Comparison of ENCODE assay signal across 22 cellular contexts in genomic region chr4:122100508-122100907, GRCh38. TPM values are rescaled to one million over a fixed set of nuclear protein-coding genes. Genes with fewer than 3 reads are reported as not detected.
A peak's percentile ranks its signal among the peaks of the same experiment; 100 is the strongest.
DNase-seq lines count a peak whose midpoint lies in the region; FAIRE-seq and TF ChIP-seq lines count a peak whose summit lies in the region.
"Had no signal": no experiment of that assay in that cellular context is flagged by ENCODE, and none has a peak within 500 bp of the region (broad histone marks: within the 10 kb centered on the region; RNA-seq: fewer than 3 reads in every experiment).

No MANE protein-coding gene starts in this region.

- H2AK5ac ChIP-seq in H9 (ENCODE audit: insufficient read length, low read length) (no peak overlapping the region), H1 (ENCODE audit: low read depth, low read length) (no peak overlapping the region)

- H4K5ac ChIP-seq in H9 (ENCODE audit: insufficient read length, low read depth, low read length) (no peak overlapping the region), H1 (ENCODE audit: insufficient read length, low read depth, low read length) (no peak overlapping the region)

- H2BK15ac ChIP-seq in H9 (ENCODE audit: low read depth, low read length): no peak overlapping the region
- no peak overlapping the region for H2BK15ac ChIP-seq in H1 (ENCODE audit: low read length)

- no peaks in the 10 kb centered on the region for H3K9me3 ChIP-seq in H9 (ENCODE audit: control insufficient read depth, low read depth, low read length)
- no peaks in the 10 kb centered on the region for H3K9me3 ChIP-seq in H1 (ENCODE audit: insufficient read depth in 2 of 2, low read depth in 1 of 2, low read length in 1 of 2)
- H3K9me3 ChIP-seq in mesodermal cell (ENCODE audit: control insufficient read depth, low read length): no peaks in the 10 kb centered on the region
- H3K9me3 ChIP-seq in WERI-Rb-1 (ENCODE audit: severe bottlenecking): no peaks in the 10 kb centered on the region
- no peaks in the 10 kb centered on the region for H3K9me3 ChIP-seq in MG63
- H3K9me3 ChIP-seq: upper lobe of left lung had no signal

- H4K20me1 ChIP-seq in H9 (ENCODE audit: control insufficient read depth, insufficient read depth, insufficient read length) (no peaks in the 10 kb centered on the region), H1 (replicated peaks in 1 of 2; ENCODE audit: control insufficient read depth in 1 of 2, insufficient read depth in 2 of 2, low read length in 2 of 2) (no peaks in the 10 kb centered on the region)

- H2BK120ac ChIP-seq in H9 (ENCODE audit: low read depth, low read length, poor library complexity, severe bottlenecking) (no peak overlapping the region), H1 (replicated peaks; ENCODE audit: low read depth, low read length) (no peak overlapping the region)

- 0 out of 7 replicates have a peak overlapping the region, but pooled peaks of 2 of the 3 experiments have one; percentile 23 to 32 for H3K27ac Mint-ChIP-seq in H9
- H3K27ac Mint-ChIP-seq in activated naive CD4-positive, alpha-beta T cell treated with anti-CD3 and anti-CD28 coated beads for 36 hours: no peak overlapping the region
- H3K27ac Mint-ChIP-seq: activated CD4-positive, alpha-beta T cell treated with anti-CD3 and anti-CD28 coated beads, Interleukin-2, amount 10 ng/mL, durations not matched to agents 7 days and 5 days; activated naive CD8-positive, alpha-beta T cell; CD8-positive, alpha-beta memory T cell; natural killer cell had no signal

- H3K56ac ChIP-seq in H9 (ENCODE audit: insufficient read length, low read depth, low read length) (no peak overlapping the region), H1 (replicated peaks; ENCODE audit: insufficient read length, low read depth, low read length) (no peak overlapping the region)

- H3K27me3 ChIP-seq in H9 (ENCODE audit: insufficient read depth, low read length) (peaks cover 4% of the 10 kb centered on the region; the same call in 1 of the 2 replicates), H1 (replicated peaks in 1 of 4; ENCODE audit: control insufficient read depth in 3 of 4, extremely low read depth in 1 of 4, insufficient read depth in 3 of 4, low read length in 3 of 4) (peaks cover 0 to 6% (median 1%) of the 10 kb centered on the region in 4 experiments; a peak in 4 of 7 replicates), WERI-Rb-1 (ENCODE audit: insufficient read depth, low read depth, severe bottlenecking) (no peaks in the 10 kb centered on the region), MG63 (no peaks in the 10 kb centered on the region)
- H3K27me3 ChIP-seq: upper lobe of left lung had no signal

- H3K4me3 ChIP-seq in H1 (ENCODE audit: extremely low read depth in 1 of 4, insufficient read depth in 2 of 4, low read depth in 3 of 4, low read length in 4 of 4): peak overlapping the region in 1 of 4 experiments; percentile 19; a peak in 2 of 8 replicates
- no peak overlapping the region for H3K4me3 ChIP-seq in mesodermal cell (ENCODE audit: extremely low read depth, insufficient read depth, low read length, poor library complexity, severe bottlenecking)
- no peak overlapping the region for H3K4me3 ChIP-seq in WERI-Rb-1 (ENCODE audit: low read depth, low read length)
- H3K4me3 ChIP-seq in MG63: no peak overlapping the region
- H3K4me3 ChIP-seq: coronary artery, upper lobe of left lung had no signal

- no peak for TF ChIP-seq RAD21 in H1 (IDR thresholded peaks at IDR 0.05 in 1 of 2, conservative IDR thresholded peaks at IDR 0.05 in 1 of 2; ENCODE audit: low read depth in 2 of 2, low read length in 2 of 2)

- no peak overlapping the region for H4K91ac ChIP-seq in H9 (ENCODE audit: insufficient read length, low read depth, low read length)
- no peak overlapping the region for H4K91ac ChIP-seq in H1 (replicated peaks; ENCODE audit: insufficient read length, low read length)

- H3K36me3 Mint-ChIP-seq in H9 (ENCODE audit: insufficient read depth in 1 of 3, low read depth in 3 of 3): no peaks in the 10 kb centered on the region
- H3K36me3 Mint-ChIP-seq in activated naive CD4-positive, alpha-beta T cell treated with anti-CD3 and anti-CD28 coated beads for 36 hours (ENCODE audit: low read depth): no peaks in the 10 kb centered on the region
- H3K36me3 Mint-ChIP-seq: natural killer cell had no signal

- peaks cover 17 to 18% of the 10 kb centered on the region in 2 experiments for H3K4me1 Mint-ChIP-seq in H9
- no peaks in the 10 kb centered on the region for H3K4me1 Mint-ChIP-seq in activated naive CD4-positive, alpha-beta T cell treated with anti-CD3 and anti-CD28 coated beads for 36 hours (ENCODE audit: low read depth)
- H3K4me1 Mint-ChIP-seq: activated CD4-positive, alpha-beta T cell treated with anti-CD3 and anti-CD28 coated beads, Interleukin-2, amount 10 ng/mL, durations not matched to agents 7 days and 5 days; CD8-positive, alpha-beta memory T cell; natural killer cell had no signal

- no peaks in the 10 kb centered on the region for H3K36me3 ChIP-seq in H1 (ENCODE audit: control insufficient read depth in 2 of 4, insufficient read depth in 4 of 4, low read length in 3 of 4)
- H3K36me3 ChIP-seq in mesodermal cell (ENCODE audit: control insufficient read depth, insufficient read depth, low read length): no peaks in the 10 kb centered on the region
- no peaks in the 10 kb centered on the region for H3K36me3 ChIP-seq in WERI-Rb-1
- H3K36me3 ChIP-seq in MG63: no peaks in the 10 kb centered on the region
- H3K36me3 ChIP-seq: upper lobe of left lung had no signal

- no peak overlapping the region for H2AFZ ChIP-seq in H9 (ENCODE audit: low read length)
- H2AFZ ChIP-seq in H1 (ENCODE audit: low read length): no peak overlapping the region

- H3K4me3 Mint-ChIP-seq in H9: peak overlapping the region in 1 of 2 experiments; percentile 2; a peak in 2 of 5 replicates
- H3K4me3 Mint-ChIP-seq in activated naive CD4-positive, alpha-beta T cell treated with anti-CD3 and anti-CD28 coated beads for 36 hours: no peak overlapping the region
- H3K4me3 Mint-ChIP-seq: activated CD4-positive, alpha-beta T cell treated with anti-CD3 and anti-CD28 coated beads, Interleukin-2, amount 10 ng/mL, durations not matched to agents 7 days and 5 days; activated naive CD8-positive, alpha-beta T cell; CD8-positive, alpha-beta memory T cell; natural killer cell had no signal

- H2BK12ac ChIP-seq in H9 (ENCODE audit: insufficient read length, low read depth, low read length): no peak overlapping the region
- H2BK12ac ChIP-seq in H1 (ENCODE audit: low read depth, low read length): no peak overlapping the region

- H4K8ac ChIP-seq in H9 (replicated peaks; ENCODE audit: insufficient read length, low read depth, low read length): no peak overlapping the region
- no peak overlapping the region for H4K8ac ChIP-seq in H1 (ENCODE audit: extremely low read depth, insufficient read depth, low read length)

- H3K79me1 ChIP-seq in H9 (ENCODE audit: insufficient read depth, low read depth, low read length, poor library complexity, severe bottlenecking): no peaks in the 10 kb centered on the region
- no peaks in the 10 kb centered on the region for H3K79me1 ChIP-seq in H1 (ENCODE audit: low read depth, low read length)

- H3K23ac ChIP-seq in H9 (ENCODE audit: insufficient read length, low read depth, low read length) (no peak overlapping the region), H1 (ENCODE audit: insufficient read length) (no peak overlapping the region)

- H3K14ac ChIP-seq in H9 (ENCODE audit: insufficient read depth, low read length) (no peak overlapping the region), H1 (ENCODE audit: insufficient read length) (no peak overlapping the region)

- H3K9me3 Mint-ChIP-seq in H9: no peaks in the 10 kb centered on the region
- H3K9me3 Mint-ChIP-seq in activated naive CD4-positive, alpha-beta T cell treated with anti-CD3 and anti-CD28 coated beads for 36 hours: no peaks in the 10 kb centered on the region
- H3K9me3 Mint-ChIP-seq: activated CD4-positive, alpha-beta T cell treated with anti-CD3 and anti-CD28 coated beads, Interleukin-2, amount 10 ng/mL, durations not matched to agents 7 days and 5 days; CD8-positive, alpha-beta memory T cell; natural killer cell had no signal

- no CpG with 5 or more reads among the region's 2 CpGs for WGBS in H9 (ENCODE audit: extremely low coverage, insufficient read length, low lambda C conversion rate)
- 3% methylated on average over 2 of the region's 2 CpGs; no CpG with 5 or more reads in 1 of the 2 experiments for WGBS in H1 (ENCODE audit: extremely low coverage in 1 of 2, insufficient coverage in 1 of 2, insufficient read length in 1 of 2, insufficient replicate concordance in 2 of 2, low coverage in 1 of 2, low lambda C conversion rate in 2 of 2, missing lambda C conversion rate in 1 of 2), 2 experiments
- no CpG with 5 or more reads among the region's 2 CpGs for WGBS in mesodermal cell (ENCODE audit: insufficient coverage in 2 of 2), 2 experiments

- peaks cover 6% of the 10 kb centered on the region for H3K23me2 ChIP-seq in H9 (ENCODE audit: insufficient read length, low read depth, low read length, poor library complexity, severe bottlenecking)
- no peaks in the 10 kb centered on the region for H3K23me2 ChIP-seq in H1 (ENCODE audit: low read depth, low read length)

- no peak overlapping the region for H2BK5ac ChIP-seq in H9 (ENCODE audit: insufficient read length, low read length)
- H2BK5ac ChIP-seq in H1 (ENCODE audit: low read depth, low read length): no peak overlapping the region

- H3K9ac ChIP-seq in H9 (ENCODE audit: extremely low read depth, insufficient read length, low read length) (no peak overlapping the region), H1 (replicated peaks in 1 of 4; ENCODE audit: extremely low read depth in 1 of 4, low read depth in 3 of 4, low read length in 3 of 4) (no peak overlapping the region)

- H3K18ac ChIP-seq in H9 (ENCODE audit: insufficient read length, low read depth, low read length): no peak overlapping the region
- H3K18ac ChIP-seq in H1 (ENCODE audit: extremely low read depth, low read length): no peak overlapping the region

- no peak overlapping the region for H2BK20ac ChIP-seq in H9 (ENCODE audit: low read depth, low read length, poor library complexity, severe bottlenecking)
- no peak overlapping the region for H2BK20ac ChIP-seq in H1 (ENCODE audit: low read length)

- FAIRE-seq in H1 (lab: Jason Lieb, UNC): peak; percentile 81
- FAIRE-seq: kidney had no signal

- H3T11ph ChIP-seq in H9 (ENCODE audit: low read length): no peak overlapping the region

- peak overlapping the region; percentile 58 for H3K4me2 ChIP-seq in H9 (ENCODE audit: insufficient read depth, insufficient read length, low read length)
- H3K4me2 ChIP-seq in H1 (ENCODE audit: insufficient read depth in 1 of 2, low read depth in 2 of 2, low read length in 2 of 2): peak overlapping the region; percentile 52 to 71

- H3K27ac ChIP-seq in H9 (ENCODE audit: insufficient read length, low read depth, low read length) (no peak overlapping the region), H1 (ENCODE audit: low read depth, low read length) (no peak overlapping the region), mesodermal cell (ENCODE audit: low read depth, low read length, severe bottlenecking) (peak overlapping the region; percentile 20), WERI-Rb-1 (no peak overlapping the region)
- H3K27ac ChIP-seq: coronary artery, upper lobe of left lung had no signal

- CTCF ChIA-PET in H1 (lab: Charles Lee; ENCODE audit: partially characterized antibody): interaction anchor here (0.7 to 1.0 kb wide), 4 partner anchors 13 to 156 kb away, joined by 3 read pairs; no protein-coding TSS in a partner anchor
- CTCF ChIA-PET in activated naive CD4-positive, alpha-beta T cell treated with anti-CD3 and anti-CD28 coated beads for 36 hours (lab: Charles Lee): no interaction called here

- H3K4me1 ChIP-seq in H9 (ENCODE audit: insufficient read depth, low read length): peaks cover 8% of the 10 kb centered on the region
- H3K4me1 ChIP-seq in H1 (replicated peaks in 1 of 4; ENCODE audit: control insufficient read depth in 3 of 4, insufficient read depth in 4 of 4, low read length in 3 of 4): peaks cover 2 to 7% (median 4%) of the 10 kb centered on the region in 4 experiments; a peak in 4 of 7 replicates
- no peaks in the 10 kb centered on the region for H3K4me1 ChIP-seq in mesodermal cell (ENCODE audit: control insufficient read depth, insufficient read depth, low read length, poor library complexity, severe bottlenecking)
- H3K4me1 ChIP-seq: upper lobe of left lung had no signal

- no peak for TF ChIP-seq POLR2A in H1 (IDR thresholded peaks at IDR 0.05; ENCODE audit: control extremely low read depth in 1 of 2, low read depth in 2 of 2, low read length in 2 of 2)

- H3K79me2 ChIP-seq in H9 (ENCODE audit: insufficient read depth, low read length) (no peaks in the 10 kb centered on the region), H1 (ENCODE audit: control insufficient read depth in 1 of 2, insufficient read depth in 2 of 2, low read length in 2 of 2) (no peaks in the 10 kb centered on the region)

- TF ChIP-seq EP300 in H1 (IDR thresholded peaks at IDR 0.05; ENCODE audit: borderline replicate concordance in 1 of 2, low read depth in 2 of 2, low read length in 2 of 2): no peak

- TF ChIP-seq CTCF in H9 (conservative IDR thresholded peaks at IDR 0.05) (no peak), H1 (IDR thresholded peaks at IDR 0.05; ENCODE audit: control extremely low read depth in 1 of 3, insufficient read depth in 1 of 3, low read depth in 1 of 3, low read length in 3 of 3) (no peak), WERI-Rb-1 (IDR thresholded peaks at IDR 0.05; ENCODE audit: low read depth, low read length) (no peak)

- peaks cover 42% of the 10 kb centered on the region for H3K27me3 Mint-ChIP-seq in H9 (ENCODE audit: low read depth)
- no peaks in the 10 kb centered on the region for H3K27me3 Mint-ChIP-seq in activated naive CD4-positive, alpha-beta T cell treated with anti-CD3 and anti-CD28 coated beads for 36 hours (ENCODE audit: low read depth)

- intact Hi-C loops in activated naive CD4-positive, alpha-beta T cell treated with anti-CD3 and anti-CD28 coated beads for 36 hours (cut with micrococcal nuclease): no loop called here
- intact Hi-C loops in posterior cingulate gyrus (cut with DNase I): no loop called here

- DNase-seq in H9: no peak
- DNase-seq in NCI-H69 (lab: John Stamatoyannopoulos, UW): peak; percentile 1
- DNase-seq in H1 (ENCODE audit: low read depth in 1 of 2, low spot score in 2 of 2): no peak
- no peak for DNase-seq in activated naive CD4-positive, alpha-beta T cell treated with anti-CD3 and anti-CD28 coated beads for 36 hours
- DNase-seq in WERI-Rb-1: no peak
- DNase-seq in MG63: no peak
- no peak for DNase-seq in posterior cingulate gyrus
- DNase-seq: activated CD4-positive, alpha-beta T cell treated with anti-CD3 and anti-CD28 coated beads, Interleukin-2, amount 10 ng/mL, durations not matched to agents 7 days and 5 days; CD8-positive, alpha-beta memory T cell; DMS 273 treated with DMSO at 0.1 percent for 48 hours; kidney; natural killer cell; NCI-H1092; NCI-H1694; NCI-H2171; NCI-H524; Right ventricle myocardium superior; stimulated activated naive CD4-positive, alpha-beta T cell; upper lobe of left lung had no signal

- H3K4ac ChIP-seq in H9 (ENCODE audit: low read depth, low read length) (no peak overlapping the region), H1 (replicated peaks; ENCODE audit: insufficient read length, low read depth, low read length) (no peak overlapping the region)

- POLR2A ChIA-PET in H1 (lab: Charles Lee; ENCODE audit: partially characterized antibody): interaction anchor here (0.9 kb wide), 1 partner anchor 9 kb away, joined by 3 read pairs; no protein-coding TSS in a partner anchor

RNA-seq across cellular contexts. Expression of gene BLTP1, which starts 51.6 kb away (rescaled TPM):
- 22.2 and 27.4 TPM in 2 replicates for total RNA-seq in H9 (2021)
- total RNA-seq in H1 (2021; fragmentation: NEBNext Ultra II Directional; extraction: Animal tissue kit (Norgen Biotek cat#: 25700)): 27.9 and 29.8 TPM in 2 replicates
- polyA plus RNA-seq in H1 (2011; rRNA removed): 9.7 and 14.0 TPM in 2 replicates
- polyA plus RNA-seq in H1 (2011; cell fraction: cytosol; rRNA removed): 19.1 TPM
- 32.5 TPM for polyA plus RNA-seq in H1 (2011; cell fraction: nucleus; rRNA removed)
- polyA plus RNA-seq in H1 (2012, experiment 1 of 2): 11.9 to 20.3 TPM (median 18.2 TPM) in 4 replicates
- polyA plus RNA-seq in H1 (2012, experiment 2 of 2): 0.85 TPM
- polyA plus RNA-seq in H1 (2013, experiment 1 of 2): 24.2 TPM
- polyA plus RNA-seq in H1 (2013, experiment 2 of 2): 19.8 TPM
- polyA minus RNA-seq in H1 (2011; rRNA and poly(A)+ RNA removed): 105 and 121 TPM in 2 replicates
- 40.0 TPM for polyA minus RNA-seq in H1 (2011; cell fraction: cytosol; rRNA and poly(A)+ RNA removed)
- 256 TPM for polyA minus RNA-seq in H1 (2011; cell fraction: nucleus; rRNA and poly(A)+ RNA removed)
- 32.1 TPM for polyA plus RNA-seq in mesodermal cell (2013, experiment 1 of 2)
- 30.0 TPM for polyA plus RNA-seq in mesodermal cell (2013, experiment 2 of 2)
- 10 to 100 TPM; 20.5 to 23.6 TPM for total RNA-seq in activated naive CD4-positive, alpha-beta T cell treated with anti-CD3 and anti-CD28 coated beads for 36 hours
- 8.2 and 12.9 TPM in 2 replicates for total RNA-seq in MG63 (2014; rRNA removed; shearing (Covaris generic); ENCODE audit: low replicate concordance)
